ENCODE assay signal across 8 cellular contexts in genomic region chr5:115069087-115069968, GRCh38.
DNase-seq lines count a peak whose midpoint lies in the region; ATAC-seq, FAIRE-seq and TF ChIP-seq lines count a peak whose summit lies in the region.

No MANE protein-coding gene starts in this region.

- H3K4me3 Mint-ChIP-seq in neural crest cell = no peak overlapping the region

- no peaks in the 10 kb centered on the region for H3K9me3 Mint-ChIP-seq in neural crest cell

- FAIRE-seq in GM12892 (lab: Jason Lieb, UNC) = no peak

- peak; percentile 84 for TF ChIP-seq CTCF in neural crest cell (conservative IDR thresholded peaks at IDR 0.05)

- H3K27me3 Mint-ChIP-seq in neural crest cell (ENCODE audit: low read depth) = no peaks in the 10 kb centered on the region

- TF ChIP-seq POLR2A in erythroblast (IDR thresholded peaks at IDR 0.05; ENCODE audit: low read length) (no peak), GM12892 (IDR thresholded peaks at IDR 0.05; ENCODE audit: low read depth, low read length) (no peak)

- no peaks in the 10 kb centered on the region for H3K36me3 Mint-ChIP-seq in neural crest cell (ENCODE audit: low read depth)

- no peak overlapping the region for H3K27ac Mint-ChIP-seq in neural crest cell (ENCODE audit: unreplicated experiment)

- peak; percentile 24 for ATAC-seq in GM19467 (IDR thresholded peaks at IDR 0.05; ENCODE audit: unreplicated experiment)
- peak; percentile 33 for ATAC-seq in HG03571 (IDR thresholded peaks at IDR 0.05; ENCODE audit: unreplicated experiment)

- DNase-seq in SHP77 (lab: John Stamatoyannopoulos, UW) = peak; percentile 36 to 45
- DNase-seq in SHP77 treated with DMSO at 0.1 percent for 48 hours (lab: John Stamatoyannopoulos, UW) = no peak
- DNase-seq in RPMI7951 (ENCODE audit: low read depth) = peak; percentile 56
- DNase-seq in erythroblast (lab: John Stamatoyannopoulos, UW) = peak; percentile 11 to 29
- peak; percentile 39 for DNase-seq in neural crest cell (ENCODE audit: low read depth, low spot score)
- DNase-seq in GM12892 (ENCODE audit: insufficient read length) = no peak

- H3K4me1 Mint-ChIP-seq in neural crest cell = peaks cover 19% of the 10 kb centered on the region

Comparison
In these comparisons a context has a peak if more than half of its experiments do, and no peak if none do; other contexts are left out.
1. DNase-seq: peak in SHP77 (2 of 2), RPMI7951 (single experiment), erythroblast (2 of 2) and neural crest cell (single experiment); none in SHP77 treated with DMSO at 0.1 percent for 48 hours (single experiment) and GM12892 (single experiment).